ENCODE assay signal across 1 cellular context in genomic region chr3:33883538-33884203, GRCh38.
TF ChIP-seq lines count a peak whose summit lies in the region.

No MANE protein-coding gene starts in this region.

TF ChIP-seq in GM23338, 12 proteins besides CTCF, POLR2A, EP300 and RAD21 (continued from another document):
- no peak for TF ChIP-seq REST (IDR thresholded peaks at IDR 0.05; ENCODE audit: unreplicated experiment)
- TF ChIP-seq ZNF331 (CRISPR knock-in tag; IDR thresholded peaks at IDR 0.05; ENCODE audit: low read depth) = no peak
- no peak for TF ChIP-seq ETS1 (IDR thresholded peaks at IDR 0.05)
